ENCODE assay signal across 26 cellular contexts in genomic region chr15:77905301-77905920, GRCh38.
DNase-seq lines count a peak whose midpoint lies in the region; ATAC-seq and TF ChIP-seq lines count a peak whose summit lies in the region.
"Had no signal": no experiment of that assay in that cellular context is flagged by ENCODE, and none has a peak within 500 bp of the region (broad histone marks: within the 10 kb centered on the region; RNA-seq: fewer than 3 reads in every experiment).

No MANE protein-coding gene starts in this region.

- peak; percentile 40 for DNase-seq in activated CD8-positive, alpha-beta memory T cell treated with anti-CD3 and anti-CD28 coated beads, Interleukin-2, amount 10 ng/mL, durations not matched to agents 7 days and 5 days
- no peak for DNase-seq in activated CD8-positive, alpha-beta memory T cell treated with anti-CD3 and anti-CD28 coated beads for 24 hours
- DNase-seq in NCI-H1694 (lab: John Stamatoyannopoulos, UW) (peak; percentile 26), ecto neural progenitor cell (ENCODE audit: low spot score) (peak; percentile 41), spleen (peak; percentile 69), nucleus accumbens (lab: John Stamatoyannopoulos, UW) (no peak), H7 (no peak)
- no peak for DNase-seq in naive thymus-derived CD8-positive, alpha-beta T cell
- DNase-seq: activated CD4-positive, alpha-beta T cell treated with anti-CD3 and anti-CD28 coated beads, Interleukin-2, amount 10 ng/mL, durations not matched to agents 24 days and 14 days; activated naive CD4-positive, alpha-beta T cell; amniotic stem cell; colonic mucosa; DMS79; esophagus squamous epithelium; gastrocnemius medialis; immature natural killer cell; MG63; NCI-H510A treated with DMSO at 0.1 percent for 48 hours; nephron progenitor cell; RPMI8226; trophoblast cell had no signal

- no peaks in the 10 kb centered on the region for H3K27me3 Mint-ChIP-seq in activated CD8-positive, alpha-beta memory T cell treated with anti-CD3 and anti-CD28 coated beads, Interleukin-2, amount 10 ng/mL, durations not matched to agents 7 days and 5 days
- H3K27me3 Mint-ChIP-seq in naive thymus-derived CD8-positive, alpha-beta T cell, result peaks cover 0 to 8% (median 7%) of the 10 kb centered on the region in 5 donors
- H3K27me3 Mint-ChIP-seq: activated CD4-positive, alpha-beta T cell treated with anti-CD3 and anti-CD28 coated beads, Interleukin-2, amount 10 ng/mL, durations not matched to agents 24 days and 14 days had no signal

- no peaks in the 10 kb centered on the region for H3K36me3 Mint-ChIP-seq in activated CD8-positive, alpha-beta memory T cell treated with anti-CD3 and anti-CD28 coated beads, Interleukin-2, amount 10 ng/mL, durations not matched to agents 7 days and 5 days
- no peaks in the 10 kb centered on the region for H3K36me3 Mint-ChIP-seq in naive thymus-derived CD8-positive, alpha-beta T cell
- H3K36me3 Mint-ChIP-seq: immature natural killer cell had no signal

- POLR2A ChIA-PET in naive thymus-derived CD8-positive, alpha-beta T cell (lab: Charles Lee), result no interaction called here

- H3K9me3 Mint-ChIP-seq in activated CD8-positive, alpha-beta memory T cell treated with anti-CD3 and anti-CD28 coated beads, Interleukin-2, amount 10 ng/mL, durations not matched to agents 7 days and 5 days (ENCODE audit: low read depth), result no peaks in the 10 kb centered on the region
- H3K9me3 Mint-ChIP-seq in naive thymus-derived CD8-positive, alpha-beta T cell, result no peaks in the 10 kb centered on the region
- H3K9me3 Mint-ChIP-seq: activated CD4-positive, alpha-beta T cell treated with anti-CD3 and anti-CD28 coated beads, Interleukin-2, amount 10 ng/mL, durations not matched to agents 24 days and 14 days; immature natural killer cell; nephron progenitor cell; T-helper 2 cell treated with Interferon-gamma antibody and Interleukin-4, amounts not matched to agents 5 μg/mL and 100 μg/mL, for 36 hours had no signal

- TF ChIP-seq CTCF in spleen (IDR thresholded peaks at IDR 0.05 in 8 of 11, conservative IDR thresholded peaks at IDR 0.05 in 3 of 11), result no peak

- TF ChIP-seq POLR2A in spleen (IDR thresholded peaks at IDR 0.05), result no peak

- no peak for ATAC-seq in activated CD8-positive, alpha-beta memory T cell treated with anti-CD3 and anti-CD28 coated beads, Interleukin-2, amount 10 ng/mL, durations not matched to agents 7 days and 5 days
- no peak for ATAC-seq in naive thymus-derived CD8-positive, alpha-beta T cell
- ATAC-seq: gastrocnemius medialis, K562, sciatic nerve had no signal

- H3K9me3 ChIP-seq in spleen, result no peaks in the 10 kb centered on the region
- H3K9me3 ChIP-seq: colonic mucosa, esophagus squamous epithelium, gastrocnemius medialis, MG63 had no signal

- H3K27ac Mint-ChIP-seq in activated CD8-positive, alpha-beta memory T cell treated with anti-CD3 and anti-CD28 coated beads, Interleukin-2, amount 10 ng/mL, durations not matched to agents 7 days and 5 days, result no peak overlapping the region
- H3K27ac Mint-ChIP-seq in naive thymus-derived CD8-positive, alpha-beta T cell, result no peak overlapping the region
- H3K27ac Mint-ChIP-seq: activated CD4-positive, alpha-beta T cell treated with anti-CD3 and anti-CD28 coated beads, Interleukin-2, amount 10 ng/mL, durations not matched to agents 24 days and 14 days; B cell; immature natural killer cell; nephron progenitor cell; T-helper 2 cell treated with Interferon-gamma antibody and Interleukin-4, amounts not matched to agents 5 μg/mL and 100 μg/mL, for 36 hours had no signal

- CTCF ChIA-PET in activated CD8-positive, alpha-beta memory T cell treated with anti-CD3 and anti-CD28 coated beads, Interleukin-2, amount 10 ng/mL, durations not matched to agents 7 days and 5 days (lab: Charles Lee), result no interaction called here

- H3K36me3 ChIP-seq in spleen (no peaks in the 10 kb centered on the region), H7 (replicated peaks; ENCODE audit: control insufficient read depth, insufficient read depth, low read length) (no peaks in the 10 kb centered on the region)
- H3K36me3 ChIP-seq: colonic mucosa, esophagus squamous epithelium, gastrocnemius medialis, MG63 had no signal

- intact Hi-C loops in spleen (cut with DNase I; ENCODE audit: low total_unique reads), result no loop called here

- no peak overlapping the region for H3K4me3 Mint-ChIP-seq in activated CD8-positive, alpha-beta memory T cell treated with anti-CD3 and anti-CD28 coated beads, Interleukin-2, amount 10 ng/mL, durations not matched to agents 7 days and 5 days
- H3K4me3 Mint-ChIP-seq in naive thymus-derived CD8-positive, alpha-beta T cell, result no peak overlapping the region
- H3K4me3 Mint-ChIP-seq: activated CD4-positive, alpha-beta T cell treated with anti-CD3 and anti-CD28 coated beads, Interleukin-2, amount 10 ng/mL, durations not matched to agents 24 days and 14 days; B cell; immature natural killer cell; nephron progenitor cell; T-helper 2 cell treated with Interferon-gamma antibody and Interleukin-4, amounts not matched to agents 5 μg/mL and 100 μg/mL, for 36 hours had no signal

- no peak overlapping the region for H3K27ac ChIP-seq in spleen
- H3K27ac ChIP-seq: colonic mucosa, esophagus squamous epithelium, gastrocnemius medialis, hepatocyte had no signal

- H3K27me3 ChIP-seq in spleen (replicated peaks in 1 of 7) (peaks cover 0 to 21% (median 0%) of the 10 kb centered on the region in 7 donors), H7 (ENCODE audit: control insufficient read depth, insufficient read depth, low read length) (no peaks in the 10 kb centered on the region)
- H3K27me3 ChIP-seq: colonic mucosa, gastrocnemius medialis, hepatocyte, MG63 had no signal

- H3K4me1 Mint-ChIP-seq in activated CD8-positive, alpha-beta memory T cell treated with anti-CD3 and anti-CD28 coated beads, Interleukin-2, amount 10 ng/mL, durations not matched to agents 7 days and 5 days, result peaks cover 3% of the 10 kb centered on the region
- H3K4me1 Mint-ChIP-seq in naive thymus-derived CD8-positive, alpha-beta T cell, result peaks cover 0 to 3% (median under 1%) of the 10 kb centered on the region in 4 donors
- H3K4me1 Mint-ChIP-seq: B cell, immature natural killer cell had no signal

- H3K4me1 ChIP-seq in spleen, result peaks cover 0 to 5% (median 0%) of the 10 kb centered on the region in 6 donors
- H3K4me1 ChIP-seq: gastrocnemius medialis had no signal

- 80 to 94% (median 87%) methylated on average over 8 to 13 of the region's 13 CpGs for WGBS in spleen, 5 donors

- no peak overlapping the region for H3K4me3 ChIP-seq in spleen
- H3K4me3 ChIP-seq in H7 (ENCODE audit: insufficient read depth, low read depth, low read length), result no peak overlapping the region
- H3K4me3 ChIP-seq: colonic mucosa, esophagus squamous epithelium, gastrocnemius medialis, hepatocyte, K562, MG63 had no signal

Comparison
In these comparisons a context has a peak if more than half of its experiments do, and no peak if none do; other contexts are left out.
1. DNase-seq: peak in activated CD8-positive, alpha-beta memory T cell treated with anti-CD3 and anti-CD28 coated beads, Interleukin-2, amount 10 ng/mL, durations not matched to agents 7 days and 5 days (single experiment), NCI-H1694 (single experiment), ecto neural progenitor cell (single experiment) and spleen (single experiment); none in activated CD8-positive, alpha-beta memory T cell treated with anti-CD3 and anti-CD28 coated beads for 24 hours (single experiment), nucleus accumbens (0 of 56), H7 (single experiment) and naive thymus-derived CD8-positive, alpha-beta T cell (0 of 10).